ENCODE assay signal across 1 cellular context in genomic region chr19:1451916-1452801, GRCh38.
TF ChIP-seq lines count a peak whose summit lies in the region.

No MANE protein-coding gene starts in this region.

TF ChIP-seq in HepG2, 621 proteins besides CTCF, POLR2A, EP300 and RAD21:
- TF ChIP-seq ZNF776 (CRISPR knock-in tag; IDR thresholded peaks at IDR 0.05): peak; percentile 49; the same call in 1 of the 2 replicates
- no peak for TF ChIP-seq ZNF430 (CRISPR knock-in tag; IDR thresholded peaks at IDR 0.05)
- peak; percentile 85; the same call in 1 of the 2 replicates for TF ChIP-seq MTF2 (CRISPR knock-in tag; IDR thresholded peaks at IDR 0.05; ENCODE audit: borderline replicate concordance)
- TF ChIP-seq ARID4A (CRISPR knock-in tag; IDR thresholded peaks at IDR 0.05; ENCODE audit: borderline replicate concordance): 0 out of 2 replicates have a peak, but pooled peaks have one; percentile 31
- no peak for TF ChIP-seq NONO (IDR thresholded peaks at IDR 0.05)
- no peak for TF ChIP-seq NONO (CRISPR knock-in tag; conservative IDR thresholded peaks at IDR 0.05)
- no peak for TF ChIP-seq IRF9 (CRISPR knock-in tag; IDR thresholded peaks at IDR 0.05; ENCODE audit: borderline replicate concordance)
- TF ChIP-seq DR1 (CRISPR knock-in tag; IDR thresholded peaks at IDR 0.05): no peak
- TF ChIP-seq ZSCAN22 (CRISPR knock-in tag; IDR thresholded peaks at IDR 0.05): peak; percentile 91
- no peak for TF ChIP-seq ZBTB44 (CRISPR knock-in tag; IDR thresholded peaks at IDR 0.05)
